In genomic region chr17:75096082-75096625, GRCh38 we compare ENCODE assay signal across 8 cellular contexts.
A peak's percentile ranks its signal among the peaks of the same experiment; 100 is the strongest.
DNase-seq lines count a peak whose midpoint lies in the region; ATAC-seq, FAIRE-seq and TF ChIP-seq lines count a peak whose summit lies in the region.

No MANE protein-coding gene starts in this region.

- no peak for ATAC-seq in GM21447 (IDR thresholded peaks at IDR 0.05; ENCODE audit: unreplicated experiment)
- no peak for ATAC-seq in GM21526 (IDR thresholded peaks at IDR 0.05; ENCODE audit: low FRiP score, unreplicated experiment)
- no peak for ATAC-seq in HG03354 (IDR thresholded peaks at IDR 0.05; ENCODE audit: poor library complexity, severe bottlenecking, unreplicated experiment)

- no peaks in the 10 kb centered on the region for H3K27me3 ChIP-seq in tibial artery

- H3K27ac ChIP-seq in VCaP (peak overlapping the region; percentile 31; the same call in 1 of the 2 replicates), tibial artery (no peak overlapping the region)

- no peaks in the 10 kb centered on the region for H3K9me3 ChIP-seq in tibial artery

- DNase-seq in HTR-8/SVneo (ENCODE audit: insufficient read length, low spot score) (peak; percentile 96), iPS-NIHi11 (ENCODE audit: low spot score) (peak; percentile 71), tibial artery (peak; percentile 60 to 78)
- DNase-seq in activated CD8-positive, alpha-beta memory T cell treated with anti-CD3 and anti-CD28 coated beads, Interleukin-2, amount 50 U/mL, for 4 hours: no peak

- peaks cover 0 to 16% (median 0%) of the 10 kb centered on the region in 3 donors for H3K36me3 ChIP-seq in tibial artery

- TF ChIP-seq CTCF in VCaP (conservative IDR thresholded peaks at IDR 0.05) (no peak), tibial artery (IDR thresholded peaks at IDR 0.05) (no peak)

- peaks cover 0 to 33% (median 3%) of the 10 kb centered on the region in 4 donors for H3K4me1 ChIP-seq in tibial artery

- intact Hi-C loops in tibial artery (cut with DNase I; ENCODE audit: low total_unique reads): no loop called here

- FAIRE-seq in HTR-8/SVneo (lab: Jason Lieb, UNC): peak; percentile 100

- no peak overlapping the region for H3K4me3 ChIP-seq in tibial artery
